28 cellular contexts compared by ENCODE assay signal in genomic region chr5:177163500-177163899, GRCh38.
"Had no signal": no experiment of that assay in that cellular context is flagged by ENCODE, and none has a peak within 500 bp of the region (broad histone marks: within the 10 kb centered on the region; RNA-seq: fewer than 3 reads in every experiment).

No MANE protein-coding gene starts in this region.

- H3K27ac Mint-ChIP-seq: effector memory CD8-positive, alpha-beta T cell; mesothelial cell of epicardium; natural killer cell treated with Interleukin-12 subunit alpha and Interleukin-12 subunit beta and Interleukin-15 and Interleukin-18, amount 100 ng/mL, for 72 hours; stimulated activated naive CD8-positive, alpha-beta T cell treated with anti-CD3 and anti-CD28 coated beads, Interleukin-15, amount 100 ng/mL, for 72 hours had no signal

- FAIRE-seq: islet of Langerhans, pancreas had no signal

- H3K4me2 ChIP-seq: hepatocyte, smooth muscle cell had no signal

- H3K4me1 ChIP-seq: pancreas, right lobe of liver, suprapubic skin had no signal

- H3K4me1 Mint-ChIP-seq: mesothelial cell of epicardium, neural crest cell had no signal

- H3K36me3 ChIP-seq: gastrocnemius medialis, pancreas, vagina had no signal

- H3K36me3 Mint-ChIP-seq: natural killer cell treated with Interleukin-12 subunit alpha and Interleukin-12 subunit beta and Interleukin-15 and Interleukin-18, amount 100 ng/mL, for 72 hours had no signal

- H3K4me3 ChIP-seq: coronary artery, gastrocnemius medialis, hepatocyte, left lung, mucosa of descending colon, pancreas, right lobe of liver, smooth muscle cell, suprapubic skin, vagina had no signal

- H3K27ac ChIP-seq: coronary artery, gastrocnemius medialis, hepatocyte, left lung, neutrophil, pancreas, right lobe of liver, suprapubic skin, vagina had no signal

- H3K9me3 Mint-ChIP-seq: effector memory CD8-positive, alpha-beta T cell; mesothelial cell of epicardium; naive B cell; natural killer cell treated with Interleukin-12 subunit alpha and Interleukin-12 subunit beta and Interleukin-15 and Interleukin-18, amount 100 ng/mL, for 72 hours; neural crest cell; stimulated activated naive CD8-positive, alpha-beta T cell treated with anti-CD3 and anti-CD28 coated beads, Interleukin-15, amount 100 ng/mL, for 72 hours had no signal

- H3K27me3 Mint-ChIP-seq: effector memory CD8-positive, alpha-beta T cell; naive B cell; natural killer cell treated with Interleukin-12 subunit alpha and Interleukin-12 subunit beta and Interleukin-15 and Interleukin-18, amount 100 ng/mL, for 72 hours; stimulated activated naive CD8-positive, alpha-beta T cell treated with anti-CD3 and anti-CD28 coated beads, Interleukin-15, amount 100 ng/mL, for 72 hours had no signal

- H2AFZ ChIP-seq: hepatocyte had no signal

- DNase-seq: dermis blood vessel endothelial cell; effector memory CD8-positive, alpha-beta T cell; foreskin fibroblast; gastrocnemius medialis; left cardiac atrium; left lung; mesenchymal stem cell; mucosa of descending colon; naive B cell; pancreas; retina; right lobe of liver; stimulated activated CD4-positive, alpha-beta T cell treated with anti-CD3 and anti-CD28 coated beads, Interleukin-12 subunit alpha, Interleukin-12 subunit beta, amount 100 ng/mL, for 4 hours; stimulated activated CD4-positive, alpha-beta T cell treated with anti-CD3 and anti-CD28 coated beads, Interleukin-1b, Interleukin-23, amount 100 ng/mL, for 48 hours; stimulated activated CD4-positive, alpha-beta T cell treated with anti-CD3 and anti-CD28 coated beads, Interleukin-4, amount 100 ng/mL, for 1 hour; stimulated activated naive CD4-positive, alpha-beta T cell; stimulated activated naive CD8-positive, alpha-beta T cell treated with anti-CD3 and anti-CD28 coated beads, Interleukin-15, amount 100 ng/mL, for 72 hours; trophoblast cell had no signal

- H3K27me3 ChIP-seq: gastrocnemius medialis, hepatocyte, left lung, neutrophil, pancreas, right lobe of liver, suprapubic skin, vagina had no signal

- H3K9me3 ChIP-seq: gastrocnemius medialis, left lung, mucosa of descending colon, neutrophil, pancreas, right lobe of liver, suprapubic skin, vagina had no signal

- H3K4me3 Mint-ChIP-seq: effector memory CD8-positive, alpha-beta T cell; mesothelial cell of epicardium; naive B cell; natural killer cell treated with Interleukin-12 subunit alpha and Interleukin-12 subunit beta and Interleukin-15 and Interleukin-18, amount 100 ng/mL, for 72 hours; neural crest cell; stimulated activated naive CD8-positive, alpha-beta T cell treated with anti-CD3 and anti-CD28 coated beads, Interleukin-15, amount 100 ng/mL, for 72 hours had no signal

- ATAC-seq: effector memory CD8-positive, alpha-beta T cell; gastrocnemius medialis; left lung; mucosa of descending colon; natural killer cell treated with Interleukin-12 subunit alpha and Interleukin-12 subunit beta and Interleukin-15 and Interleukin-18, amount 100 ng/mL, for 72 hours; pancreas; right lobe of liver; stimulated activated naive CD8-positive, alpha-beta T cell treated with anti-CD3 and anti-CD28 coated beads, Interleukin-15, amount 100 ng/mL, for 72 hours had no signal
